In the genomic region with DNA sequence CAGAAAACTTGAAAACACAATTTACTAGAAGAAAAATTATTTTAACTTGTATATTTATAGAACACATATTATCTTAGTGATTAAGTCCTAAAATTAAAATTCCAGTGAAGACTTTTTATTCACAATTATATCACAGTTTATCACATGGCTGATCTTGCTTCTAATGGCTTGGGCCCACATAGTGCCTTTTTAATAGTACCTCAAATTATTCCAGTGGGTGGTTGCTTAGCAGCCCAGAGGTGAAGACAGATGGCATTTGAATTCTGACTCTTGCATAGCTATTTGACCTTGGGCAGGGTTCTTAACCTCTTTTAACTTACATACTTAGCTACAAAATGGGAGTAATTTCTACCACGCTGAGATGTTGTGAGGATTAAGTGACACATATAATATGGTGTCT, we compare ENCODE assay signal across 9 cellular contexts.
"Had no signal": no experiment of that assay in that cellular context is flagged by ENCODE, and none has a peak within 500 bp of the region (broad histone marks: within the 10 kb centered on the region; RNA-seq: fewer than 3 reads in every experiment).

No MANE protein-coding gene starts in this region.

- H3K36me3 ChIP-seq: HAP-1 had no signal

- ATAC-seq: HCT116, K562 had no signal

- H3K27ac ChIP-seq: GM23248 had no signal

- H3K9me3 Mint-ChIP-seq: HFFc6 had no signal

- H3K27ac Mint-ChIP-seq: HFFc6 had no signal

- H3K4me3 ChIP-seq: GM23248, HAP-1, K562 had no signal

- DNase-seq: GOT3, H7, HFFc6, IMR-90, KG1 had no signal

- H3K9me3 ChIP-seq: HAP-1 had no signal

- H3K4me1 ChIP-seq: HAP-1 had no signal

- H3K4me3 Mint-ChIP-seq: HFFc6 had no signal
